ENCODE assay signal across 23 cellular contexts in genomic region chr16:75946058-75946457, GRCh38.
"Had no signal": no experiment of that assay in that cellular context is flagged by ENCODE, and none has a peak within 500 bp of the region (broad histone marks: within the 10 kb centered on the region; RNA-seq: fewer than 3 reads in every experiment).

No MANE protein-coding gene starts in this region.

- ATAC-seq: K562 had no signal

- H3K9ac ChIP-seq: KMS-11, SK-N-SH had no signal

- FAIRE-seq: HTR-8/SVneo, K562, RCC 7860 had no signal

- H3K4me3 ChIP-seq: K562 had no signal

- H3K9me2 ChIP-seq: SK-N-SH had no signal

- DNase-seq: Kasumi-1, MM.1S, NCI-H1092 treated with DMSO at 0.1 percent for 48 hours, NCI-H1436, NCI-H1694 treated with DMSO at 0.1 percent for 48 hours, NCI-H1930, NCI-H2081, NCI-H2107, NCI-H2227 treated with DMSO at 0.1 percent for 48 hours, NCI-H446, NCI-H510A, NCI-H524 treated with DMSO at 0.1 percent for 48 hours, NCI-H69, NCI-H774, Right ventricle myocardium superior, RPMI8226, SK-N-SH, SW 1271 had no signal

- H3K27ac ChIP-seq: HL-60, KMS-11 had no signal

- H3K9me3 ChIP-seq: SK-N-SH had no signal

- H3K4me2 ChIP-seq: KMS-11, SK-N-SH had no signal
